9 cellular contexts compared by ENCODE assay signal in the genomic region with DNA sequence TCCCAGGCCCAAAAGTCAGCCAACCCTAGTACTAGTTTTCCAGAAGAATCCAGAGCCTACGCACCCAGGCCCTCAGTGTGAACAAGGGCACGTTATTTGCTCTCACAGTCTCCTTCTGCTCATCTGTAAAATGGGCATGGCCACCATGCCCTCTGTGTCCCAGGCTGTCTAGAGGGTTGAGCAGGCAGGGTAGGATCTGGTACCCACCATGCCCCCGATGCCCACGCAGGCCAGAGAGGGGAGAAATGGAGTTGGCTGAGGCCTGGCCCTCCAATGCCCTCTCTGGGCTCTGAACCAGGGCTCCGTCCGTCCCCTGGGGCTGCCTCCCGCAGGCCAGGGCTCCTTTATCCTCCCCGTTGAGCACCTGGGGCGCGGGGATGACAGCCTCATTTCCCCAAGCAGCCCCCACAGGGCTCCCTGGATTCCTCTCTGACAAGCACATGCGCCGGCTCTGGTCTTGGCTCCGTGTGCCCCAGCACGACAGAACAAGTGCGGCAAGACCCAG. TPM values are rescaled to one million over a fixed set of nuclear protein-coding genes. Genes with fewer than 3 reads are reported as not detected.
DNase-seq lines count a peak whose midpoint lies in the region; ATAC-seq, FAIRE-seq and TF ChIP-seq lines count a peak whose summit lies in the region.
"Had no signal": no experiment of that assay in that cellular context is flagged by ENCODE, and none has a peak within 500 bp of the region (broad histone marks: within the 10 kb centered on the region; RNA-seq: fewer than 3 reads in every experiment).

No MANE protein-coding gene starts in this region.

- no peaks in the 10 kb centered on the region for H3K9me3 Mint-ChIP-seq in chondrocyte (ENCODE audit: low read depth)
- no peaks in the 10 kb centered on the region for H3K9me3 Mint-ChIP-seq in naive B cell

- intact Hi-C loops in left ventricle myocardium inferior (cut with micrococcal nuclease) (loop anchor here (5.0 kb wide), 1 partner anchor 96 kb away; no protein-coding TSS in a partner anchor), left ventricle myocardium superior (cut with micrococcal nuclease) (no loop called here), uterus (cut with DNase I; ENCODE audit: low total_unique reads) (loop anchor here (5.0 kb wide), 1 partner anchor 96 kb away; no protein-coding TSS in a partner anchor)

- no peak for ATAC-seq in left ventricle myocardium superior
- no peak for ATAC-seq in naive B cell (ENCODE audit: low read depth in 2 of 2)
- no peak for ATAC-seq in HG02884 (IDR thresholded peaks at IDR 0.05; ENCODE audit: unreplicated experiment)

- FAIRE-seq in HTR-8/SVneo (lab: Jason Lieb, UNC) = no peak

- H3K36me3 Mint-ChIP-seq in chondrocyte (ENCODE audit: low read depth) = no peaks in the 10 kb centered on the region
- H3K36me3 Mint-ChIP-seq in naive B cell = no peaks in the 10 kb centered on the region

- H3K27me3 Mint-ChIP-seq in chondrocyte (ENCODE audit: low read depth) = no peaks in the 10 kb centered on the region
- peaks cover 14 to 67% (median 43%) of the 10 kb centered on the region in 3 donors for H3K27me3 Mint-ChIP-seq in naive B cell

- no peak for TF ChIP-seq POLR2A in uterus (IDR thresholded peaks at IDR 0.05)

- no peak for TF ChIP-seq CTCF in left ventricle myocardium inferior (IDR thresholded peaks at IDR 0.05; ENCODE audit: borderline replicate concordance)
- TF ChIP-seq CTCF in chondrocyte (IDR thresholded peaks at IDR 0.05) = no peak
- no peak for TF ChIP-seq CTCF in uterus (IDR thresholded peaks at IDR 0.05)

- no peaks in the 10 kb centered on the region for H3K27me3 ChIP-seq in left ventricle myocardium inferior (ENCODE audit: low read depth)
- no peaks in the 10 kb centered on the region for H3K27me3 ChIP-seq in uterus

- DNase-seq in left ventricle myocardium inferior (no peak), left ventricle myocardium superior (no peak), chondrocyte (ENCODE audit: low spot score) (no peak), naive B cell (no peak), uterus (peak in 1 of 2 donors; percentile 49), NCI-H345 treated with DMSO at 0.1 percent for 48 hours (lab: John Stamatoyannopoulos, UW; ENCODE audit: unreplicated experiment) (no peak), HTR-8/SVneo (ENCODE audit: insufficient read length, low spot score) (no peak)
- DNase-seq: cerebellar nuclear complex had no signal

- H3K27ac ChIP-seq in left ventricle myocardium inferior (replicated peaks) (peak overlapping the region; percentile 97), uterus (peak overlapping the region; percentile 90 to 99)

- peak overlapping the region; percentile 79 for H3K4me3 ChIP-seq in left ventricle myocardium inferior
- peak overlapping the region; percentile 49 to 80 for H3K4me3 ChIP-seq in uterus

- H3K4me1 Mint-ChIP-seq in chondrocyte (ENCODE audit: low read depth) (peaks cover 25% of the 10 kb centered on the region), naive B cell (peaks cover 0 to 6% (median 4%) of the 10 kb centered on the region in 3 donors)

- no peaks in the 10 kb centered on the region for H3K9me3 ChIP-seq in left ventricle myocardium inferior (replicated peaks)
- no peaks in the 10 kb centered on the region for H3K9me3 ChIP-seq in uterus

- H3K4me3 Mint-ChIP-seq in chondrocyte (ENCODE audit: unreplicated experiment) (peak overlapping the region; percentile 48), naive B cell (peak overlapping the region; percentile 15 to 79 (median 56))

- H3K4me1 ChIP-seq in left ventricle myocardium inferior (peaks cover 55% of the 10 kb centered on the region), uterus (peaks cover 5 to 24% of the 10 kb centered on the region in 2 donors)

- H3K27ac Mint-ChIP-seq in chondrocyte (ENCODE audit: unreplicated experiment) (peak overlapping the region; percentile 36), naive B cell (peak overlapping the region in 2 of 6 donors; percentile 20 to 58)

- H3K36me3 ChIP-seq in left ventricle myocardium inferior (no peaks in the 10 kb centered on the region), uterus (no peaks in the 10 kb centered on the region)

RNA-seq across cellular contexts. Expression of gene BAHCC1, which starts 9.1 kb away (rescaled TPM):
- total RNA-seq in left ventricle myocardium inferior (7.3 TPM), left ventricle myocardium superior (8.6 TPM), chondrocyte (20.6 to 32.3 TPM (median 22.7 TPM) in 3 replicates), uterus (10 to 100 TPM in 2 of 4 donors, 1 to 10 TPM in 2; 1.5 to 34.1 (median 8.5) TPM)
- under 1 TPM in 1 of 6 donors, not detected in 5; 0.07 TPM for polyA plus RNA-seq in naive B cell (ENCODE audit: low read depth in 6 of 6)
